22 cellular contexts compared by ENCODE assay signal in the genomic region with DNA sequence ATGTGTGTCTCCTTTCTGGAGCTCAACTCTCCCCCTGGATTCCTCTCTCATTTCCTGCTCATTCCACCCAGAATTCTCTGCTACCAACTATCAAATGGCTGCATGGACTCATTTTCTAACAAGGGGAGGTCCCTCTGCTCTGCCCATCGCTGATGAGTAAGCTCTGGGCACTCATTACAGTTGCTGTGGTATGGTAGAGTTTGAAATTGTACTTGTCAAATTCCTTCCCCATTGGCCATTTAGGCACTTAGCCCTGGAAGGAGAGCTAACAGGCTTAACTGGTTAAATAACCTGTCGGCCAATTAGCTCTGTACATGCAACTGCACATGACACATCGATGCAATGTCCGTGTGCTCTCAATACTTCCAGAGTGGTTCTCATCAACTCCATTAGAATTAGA.
"Had no signal": no experiment of that assay in that cellular context is flagged by ENCODE, and none has a peak within 500 bp of the region (broad histone marks: within the 10 kb centered on the region; RNA-seq: fewer than 3 reads in every experiment).

No MANE protein-coding gene starts in this region.

- H3K9me3 ChIP-seq: esophagus muscularis mucosa, mucosa of descending colon, pancreas, right lobe of liver, spleen, thoracic aorta, upper lobe of left lung had no signal

- H3K4me3 Mint-ChIP-seq: activated CD4-positive, alpha-beta T cell treated with anti-CD3 and anti-CD28 coated beads, Interleukin-2, amount 10 ng/mL, durations not matched to agents 7 days and 5 days; activated CD8-positive, alpha-beta T cell treated with anti-CD3 and anti-CD28 coated beads, Interleukin-2, amount 10 ng/mL, durations not matched to agents 7 days and 5 days; activated T-cell treated with anti-CD3 and anti-CD28 coated beads, Interleukin-2, amount 50 U/mL, for 4 hours; dendritic cell treated with granulocyte-macrophage colony-stimulating factor and Interleukin-4, amounts not matched to agents 40 ng/mL and 50 ng/mL, for 4 days; memory B cell; naive thymus-derived CD4-positive, alpha-beta T cell; neural progenitor cell; stimulated activated memory B cell treated with anti-CD40 and anti-IgM and Interleukin-4, amounts not matched to agents 10 μg/mL and 1 μg/mL and 100 μg/mL, for 72 hours had no signal

- H3K4me3 ChIP-seq: esophagus muscularis mucosa, mucosa of descending colon, neural progenitor cell, pancreas, right lobe of liver, spleen, thoracic aorta, upper lobe of left lung had no signal

- H3K36me3 Mint-ChIP-seq: memory B cell; neural progenitor cell; stimulated activated memory B cell treated with anti-CD40 and anti-IgM and Interleukin-4, amounts not matched to agents 10 μg/mL and 1 μg/mL and 100 μg/mL, for 72 hours had no signal

- H3K27me3 ChIP-seq: esophagus muscularis mucosa, pancreas, right lobe of liver, upper lobe of left lung had no signal

- ATAC-seq: activated CD8-positive, alpha-beta T cell treated with anti-CD3 and anti-CD28 coated beads, Interleukin-2, amount 10 ng/mL, durations not matched to agents 7 days and 5 days; activated T-cell treated with anti-CD3 and anti-CD28 coated beads, Interleukin-2, amount 50 U/mL, for 4 hours; mucosa of descending colon; naive thymus-derived CD4-positive, alpha-beta T cell; pancreas; right lobe of liver; stimulated activated memory B cell treated with anti-CD40 and anti-IgM and Interleukin-4, amounts not matched to agents 10 μg/mL and 1 μg/mL and 100 μg/mL, for 72 hours had no signal

- H3K27ac Mint-ChIP-seq: activated CD4-positive, alpha-beta T cell treated with anti-CD3 and anti-CD28 coated beads, Interleukin-2, amount 10 ng/mL, durations not matched to agents 7 days and 5 days; activated CD8-positive, alpha-beta T cell treated with anti-CD3 and anti-CD28 coated beads, Interleukin-2, amount 10 ng/mL, durations not matched to agents 7 days and 5 days; dendritic cell treated with granulocyte-macrophage colony-stimulating factor and Interleukin-4, amounts not matched to agents 40 ng/mL and 50 ng/mL, for 4 days; memory B cell; neural progenitor cell; stimulated activated memory B cell treated with anti-CD40 and anti-IgM and Interleukin-4, amounts not matched to agents 10 μg/mL and 1 μg/mL and 100 μg/mL, for 72 hours had no signal

- H3K36me3 ChIP-seq: neural progenitor cell, pancreas, right lobe of liver, spleen had no signal

- H3K4me2 ChIP-seq: neural progenitor cell had no signal

- H3K27me3 Mint-ChIP-seq: activated CD4-positive, alpha-beta T cell treated with anti-CD3 and anti-CD28 coated beads, Interleukin-2, amount 10 ng/mL, durations not matched to agents 7 days and 5 days had no signal

- H3K27ac ChIP-seq: neural progenitor cell, pancreas, right lobe of liver, spleen, thoracic aorta, upper lobe of left lung had no signal

- DNase-seq: activated CD4-positive, alpha-beta T cell treated with anti-CD3 and anti-CD28 coated beads, Interleukin-2, amount 10 ng/mL, durations not matched to agents 7 days and 5 days; activated CD8-positive, alpha-beta T cell treated with anti-CD3 and anti-CD28 coated beads, Interleukin-2, amount 10 ng/mL, durations not matched to agents 7 days and 5 days; activated effector memory CD4-positive, alpha-beta T cell treated with Interleukin-2 at 50 U/mL for 16 hours; activated naive CD4-positive, alpha-beta T cell treated with anti-CD3 and anti-CD28 coated beads, Interleukin-2, amount 50 U/mL, for 16 hours; activated T-cell treated with anti-CD3 and anti-CD28 coated beads, Interleukin-2, amount 50 U/mL, for 4 hours; effector CD8-positive, alpha-beta T cell; left ventricle myocardium superior; mucosa of descending colon; naive thymus-derived CD4-positive, alpha-beta T cell; pancreas; right lobe of liver; spleen; stimulated activated CD4-positive, alpha-beta T cell treated with anti-CD3 and anti-CD28 coated beads, Interleukin-4, amount 100 ng/mL, for 4 hours; T-helper 1 cell; T-helper 9 cell; upper lobe of left lung had no signal

- H2AFZ ChIP-seq: neural progenitor cell had no signal

- H3K9ac ChIP-seq: neural progenitor cell had no signal

- H3K4me1 Mint-ChIP-seq: activated CD4-positive, alpha-beta T cell treated with anti-CD3 and anti-CD28 coated beads, Interleukin-2, amount 10 ng/mL, durations not matched to agents 7 days and 5 days; memory B cell; naive thymus-derived CD4-positive, alpha-beta T cell; stimulated activated memory B cell treated with anti-CD40 and anti-IgM and Interleukin-4, amounts not matched to agents 10 μg/mL and 1 μg/mL and 100 μg/mL, for 72 hours had no signal

- H3K4me1 ChIP-seq: neural progenitor cell, pancreas, right lobe of liver, spleen, upper lobe of left lung had no signal

- H3K9me3 Mint-ChIP-seq: activated CD4-positive, alpha-beta T cell treated with anti-CD3 and anti-CD28 coated beads, Interleukin-2, amount 10 ng/mL, durations not matched to agents 7 days and 5 days; activated T-cell treated with anti-CD3 and anti-CD28 coated beads, Interleukin-2, amount 50 U/mL, for 4 hours; dendritic cell treated with granulocyte-macrophage colony-stimulating factor and Interleukin-4, amounts not matched to agents 40 ng/mL and 50 ng/mL, for 4 days; memory B cell; naive thymus-derived CD4-positive, alpha-beta T cell; neural progenitor cell; stimulated activated memory B cell treated with anti-CD40 and anti-IgM and Interleukin-4, amounts not matched to agents 10 μg/mL and 1 μg/mL and 100 μg/mL, for 72 hours had no signal
